1 cellular context compared by ENCODE assay signal in genomic region chr6:89050697-89051096, GRCh38.
TF ChIP-seq lines count a peak whose summit lies in the region.

No MANE protein-coding gene starts in this region.

TF ChIP-seq in liver, 16 proteins besides CTCF, POLR2A, EP300 and RAD21:
- TF ChIP-seq HNF4A (conservative IDR thresholded peaks at IDR 0.05) (no peak), FOXA2 (IDR thresholded peaks at IDR 0.05) (no peak), GABPA (IDR thresholded peaks at IDR 0.05 in 1 of 2, conservative IDR thresholded peaks at IDR 0.05 in 1 of 2) (no peak), TAF1 (conservative IDR thresholded peaks at IDR 0.05) (no peak), HNF4G (IDR thresholded peaks at IDR 0.05) (no peak), SP1 (IDR thresholded peaks at IDR 0.05) (no peak), MAX (IDR thresholded peaks at IDR 0.05) (no peak), NR2F2 (IDR thresholded peaks at IDR 0.05) (no peak), RXRA (IDR thresholded peaks at IDR 0.05) (no peak)
TF ChIP-seq in liver: peak in this region for 0.
